8 cellular contexts compared by ENCODE assay signal in genomic region chr21:33947451-33948095, GRCh38. TPM values are rescaled to one million over a fixed set of nuclear protein-coding genes. Genes with fewer than 3 reads are reported as not detected.
A peak's percentile ranks its signal among the peaks of the same experiment; 100 is the strongest.
DNase-seq lines count a peak whose midpoint lies in the region; ATAC-seq, FAIRE-seq and TF ChIP-seq lines count a peak whose summit lies in the region.

No MANE protein-coding gene starts in this region.

- peak overlapping the region; percentile 69 for H3K9ac ChIP-seq in keratinocyte (ENCODE audit: control insufficient read depth, extremely low read depth, insufficient read depth, low read length)

- H3K9me3 ChIP-seq in keratinocyte (ENCODE audit: control insufficient read depth, low read depth, low read length) = no peaks in the 10 kb centered on the region

- dilution Hi-C loops in keratinocyte (cut with MboI; ENCODE audit: extremely low pct_ligation_motif_present, low sequenced_read_pairs) = no loop called here

- no peak for TF ChIP-seq CTCF in WI38 (IDR thresholded peaks at IDR 0.05; ENCODE audit: low read depth, low read length)
- no peak for TF ChIP-seq CTCF in bronchial epithelial cell (IDR thresholded peaks at IDR 0.05; ENCODE audit: insufficient read depth, low read length, severe bottlenecking)
- no peak for TF ChIP-seq CTCF in keratinocyte (optimal IDR thresholded peaks at IDR 0.05 in 1 of 3, IDR thresholded peaks at IDR 0.05 in 1 of 3, conservative IDR thresholded peaks at IDR 0.05 in 1 of 3; ENCODE audit: extremely low read depth in 1 of 3, insufficient read depth in 2 of 3, low read length in 3 of 3)

- peak; percentile 64 for ATAC-seq in HG02798 (IDR thresholded peaks at IDR 0.05; ENCODE audit: poor library complexity, unreplicated experiment)
- ATAC-seq in GM19328 (IDR thresholded peaks at IDR 0.05; ENCODE audit: unreplicated experiment) = no peak

- H3K27me3 ChIP-seq in bronchial epithelial cell (ENCODE audit: control insufficient read depth, insufficient read depth, low read length) (no peaks in the 10 kb centered on the region), keratinocyte (ENCODE audit: control insufficient read depth, extremely low read depth, insufficient read depth, low read length) (no peaks in the 10 kb centered on the region)

- TF ChIP-seq POLR2A in GM12892 (IDR thresholded peaks at IDR 0.05; ENCODE audit: low read depth, low read length) = no peak

- peaks cover 30% of the 10 kb centered on the region for H3K4me1 ChIP-seq in keratinocyte (ENCODE audit: control insufficient read depth, extremely low read depth, insufficient read depth, low read length)

- FAIRE-seq in GM12892 (lab: Jason Lieb, UNC) (peak; percentile 78), bronchial epithelial cell (lab: Jason Lieb, UNC) (peak; percentile 18), keratinocyte (lab: Jason Lieb, UNC) (peak; percentile 91)

- H3K79me2 ChIP-seq in keratinocyte (ENCODE audit: control insufficient read depth, insufficient read depth, low read length) = no peaks in the 10 kb centered on the region

- no peaks in the 10 kb centered on the region for H3K9me1 ChIP-seq in keratinocyte (ENCODE audit: control insufficient read depth, extremely low read depth, insufficient read depth, low read length)

- H3K36me3 ChIP-seq in bronchial epithelial cell (ENCODE audit: control insufficient read depth, insufficient read depth, low read length) = no peaks in the 10 kb centered on the region
- no peaks in the 10 kb centered on the region for H3K36me3 ChIP-seq in keratinocyte (ENCODE audit: control insufficient read depth in 2 of 2, extremely low read depth in 1 of 2, insufficient read depth in 2 of 2, low read length in 2 of 2)

- H4K20me1 ChIP-seq in keratinocyte (ENCODE audit: control insufficient read depth, extremely low read depth, insufficient read depth, low read length) = no peaks in the 10 kb centered on the region

- H3K4me2 ChIP-seq in keratinocyte (ENCODE audit: control insufficient read depth, extremely low read depth, insufficient read depth, low read depth, low read length) = peak overlapping the region; percentile 79

- H3K4me3 ChIP-seq in WI38 (ENCODE audit: low read depth, low read length) = peak overlapping the region; percentile 47
- H3K4me3 ChIP-seq in bronchial epithelial cell (ENCODE audit: low read depth, low read length) = peak overlapping the region; percentile 23
- H3K4me3 ChIP-seq in keratinocyte (ENCODE audit: control insufficient read depth in 2 of 3, extremely low read depth in 1 of 3, insufficient read depth in 2 of 3, low read depth in 1 of 3, low read length in 3 of 3) = peak overlapping the region in 2 of 3 experiments; percentile 35 to 44

- DNase-seq in GM12892 (ENCODE audit: insufficient read length) (no peak), NCI-H1436 (lab: John Stamatoyannopoulos, UW) (peak; percentile 25), bronchial epithelial cell (ENCODE audit: low read depth) (peak; percentile 98), keratinocyte (ENCODE audit: low read depth, low spot score) (peak; percentile 94)
- DNase-seq in stimulated activated CD4-positive, alpha-beta T cell treated with anti-CD3 and anti-CD28 coated beads, Interleukin-1b, Interleukin-23, amount 100 ng/mL, for 1 hour (ENCODE audit: low read depth in 2 of 2) = peak; percentile 56 to 69

- H3K27ac ChIP-seq in keratinocyte (ENCODE audit: control insufficient read depth, insufficient read depth, low read length) = peak overlapping the region; percentile 88

- H2AFZ ChIP-seq in keratinocyte (ENCODE audit: control insufficient read depth, low read length) = peak overlapping the region; percentile 38

RNA-seq across cellular contexts. Expression of gene ATP5PO, which starts 32.0 kb away (rescaled TPM):
- polyA plus RNA-seq in GM12892 (2012; ENCODE audit: missing spikeins) = 388 TPM
- 160 and 341 TPM in 2 replicates for total RNA-seq in bronchial epithelial cell
- 231 to 359 TPM (median 273 TPM) in 3 replicates for polyA plus RNA-seq in keratinocyte
- polyA plus RNA-seq in keratinocyte (2011; ENCODE audit: low read depth) = 54.8 TPM
- polyA plus RNA-seq in keratinocyte (2011; cell fraction: cytosol; rRNA removed) = 250 and 373 TPM in 2 replicates
- polyA plus RNA-seq in keratinocyte (2011; cell fraction: nucleus; rRNA removed) = 111 and 123 TPM in 2 replicates
- 182 and 202 TPM in 2 replicates for polyA plus RNA-seq in keratinocyte (2012; ENCODE audit: low replicate concordance)
- 44.7 to 124 TPM (median 120 TPM) in 3 replicates for polyA minus RNA-seq in keratinocyte
- polyA minus RNA-seq in keratinocyte (2011; cell fraction: cytosol; rRNA and poly(A)+ RNA removed) = 90.0 TPM
- polyA minus RNA-seq in keratinocyte (2011; cell fraction: nucleus; rRNA and poly(A)+ RNA removed) = 15.3 and 30.9 TPM in 2 replicates
